ENCODE assay signal across 1 cellular context in genomic region chr17:82754297-82755208, GRCh38.
TF ChIP-seq lines count a peak whose summit lies in the region.

No MANE protein-coding gene starts in this region.

TF ChIP-seq in K562, 482 proteins besides CTCF, POLR2A, EP300 and RAD21 (continued from another document and continues in another):
- TF ChIP-seq ZBTB40 (IDR thresholded peaks at IDR 0.05) (peak; percentile 20; the same call in 1 of the 2 replicates), ZBTB40 (CRISPR knock-in tag; IDR thresholded peaks at IDR 0.05) (no peak), ETV1 (tag; conservative IDR thresholded peaks at IDR 0.05; ENCODE audit: low read depth) (no peak), ATF7 (IDR thresholded peaks at IDR 0.05) (0 out of 2 replicates have a peak, but pooled peaks have one; percentile 17), ZNF79 (CRISPR knock-in tag; IDR thresholded peaks at IDR 0.05; ENCODE audit: low read depth) (no peak), MGA (IDR thresholded peaks at IDR 0.05) (no peak), CC2D1A (IDR thresholded peaks at IDR 0.05) (0 out of 2 replicates have a peak, but pooled peaks have one; percentile 26), MEIS2 (IDR thresholded peaks at IDR 0.05; ENCODE audit: partially characterized antibody) (peak; percentile 93), MNT (conservative IDR thresholded peaks at IDR 0.05) (peak in 1 of 2 experiments; percentile 56; a peak in 2 of 4 replicates), ATF1 (CRISPR knock-in tag; IDR thresholded peaks at IDR 0.05) (no peak), ATF1 (tag; IDR thresholded peaks at IDR 0.05) (peak; percentile 60), NCOA1 (IDR thresholded peaks at IDR 0.05; ENCODE audit: low read depth) (no peak), CREB3L1 (IDR thresholded peaks at IDR 0.05; ENCODE audit: borderline replicate concordance, low read depth) (peak; percentile 27; the same call in 1 of the 2 replicates), HDAC1 (IDR thresholded peaks at IDR 0.05) (peak in 1 of 2 experiments; percentile 56; a peak in 1 of 4 replicates), RBM25 (IDR thresholded peaks at IDR 0.05; ENCODE audit: low read depth, low read length, severe bottlenecking) (peak; percentile 51), L3MBTL2 (IDR thresholded peaks at IDR 0.05) (peak; percentile 34; the same call in 1 of the 2 replicates), PKNOX1 (IDR thresholded peaks at IDR 0.05) (peak; percentile 97), NUFIP1 (IDR thresholded peaks at IDR 0.05; ENCODE audit: partially characterized antibody) (peak; percentile 25), CBFA2T2 (conservative IDR thresholded peaks at IDR 0.05) (0 out of 2 replicates have a peak, but pooled peaks have one; percentile 19), GATAD2A (IDR thresholded peaks at IDR 0.05) (no peak), ZNF280A (IDR thresholded peaks at IDR 0.05; ENCODE audit: low read depth, partially characterized antibody) (no peak), ZNF263 (CRISPR knock-in tag; IDR thresholded peaks at IDR 0.05; ENCODE audit: borderline replicate concordance) (no peak), HDAC8 (tag; IDR thresholded peaks at IDR 0.05) (no peak), EP400 (IDR thresholded peaks at IDR 0.05) (peak; percentile 51; the same call in 1 of the 2 replicates), HMG20B (CRISPR knock-in tag; IDR thresholded peaks at IDR 0.05) (no peak), ARNT (IDR thresholded peaks at IDR 0.05) (peak in 1 of 2 experiments; percentile 48; a peak in 1 of 4 replicates)
